In genomic region chr4:32624943-32625603, GRCh38 we compare ENCODE assay signal across 16 cellular contexts.
DNase-seq lines count a peak whose midpoint lies in the region; ATAC-seq and TF ChIP-seq lines count a peak whose summit lies in the region.
"Had no signal": no experiment of that assay in that cellular context is flagged by ENCODE, and none has a peak within 500 bp of the region (broad histone marks: within the 10 kb centered on the region; RNA-seq: fewer than 3 reads in every experiment).

No MANE protein-coding gene starts in this region.

- H3K23ac ChIP-seq in mesenchymal stem cell (ENCODE audit: low read length in 2 of 2), result no peak overlapping the region

- H2BK5ac ChIP-seq in mesenchymal stem cell (ENCODE audit: low read depth, low read length, poor library complexity, severe bottlenecking), result no peak overlapping the region

- H3K14ac ChIP-seq in mesenchymal stem cell (ENCODE audit: low read length in 2 of 2), result no peak overlapping the region

- H4K91ac ChIP-seq in mesenchymal stem cell (ENCODE audit: low read length), result no peak overlapping the region

- WGBS in GM23248 (ENCODE audit: low coverage in 1 of 2, low lambda C conversion rate in 2 of 2, missing lambda C conversion rate in 2 of 2), 2 experiments, result 7 to 8% methylated on average over 7 of the region's 7 CpGs
- WGBS in mesenchymal stem cell, result 83% methylated on average over 6 of the region's 7 CpGs
- 69 to 76% (median 73%) methylated on average over 7 of the region's 7 CpGs for WGBS in stomach, 5 donors

- H4K20me1 ChIP-seq in GM23248 (ENCODE audit: insufficient read depth), result no peaks in the 10 kb centered on the region

- no peak overlapping the region for H3K18ac ChIP-seq in mesenchymal stem cell (ENCODE audit: low read depth in 1 of 2, low read length in 2 of 2)

- no peaks in the 10 kb centered on the region for H3K9me2 ChIP-seq in GM23248 (ENCODE audit: insufficient read depth)

- no peak overlapping the region for H4K8ac ChIP-seq in mesenchymal stem cell (ENCODE audit: low read length)

- H3K4me1 ChIP-seq in GM23248 (ENCODE audit: insufficient read depth) (no peaks in the 10 kb centered on the region), mesenchymal stem cell (ENCODE audit: control insufficient read depth, insufficient read depth, low read depth, low read length) (no peaks in the 10 kb centered on the region), stomach (no peaks in the 10 kb centered on the region)
- H3K4me1 ChIP-seq: A549 had no signal

- H2BK15ac ChIP-seq in mesenchymal stem cell (ENCODE audit: low read depth, poor library complexity, severe bottlenecking), result no peak overlapping the region

- no peak overlapping the region for H2BK12ac ChIP-seq in mesenchymal stem cell (ENCODE audit: low read length in 2 of 2)

- H3F3A ChIP-seq in GM23248 (ENCODE audit: insufficient read depth), result no peaks in the 10 kb centered on the region

- H2AFZ ChIP-seq in GM23248 (no peak overlapping the region), mesenchymal stem cell (ENCODE audit: low read depth, low read length) (no peak overlapping the region)

- no peak for TF ChIP-seq CTCF in fibroblast of mammary gland (conservative IDR thresholded peaks at IDR 0.05; ENCODE audit: control insufficient read depth, insufficient read depth, low read depth, low read length)
- TF ChIP-seq CTCF in stomach (IDR thresholded peaks at IDR 0.05), result no peak

- in situ Hi-C loops in GM23248 (cut with MboI), result no loop called here

- H3K9me3 ChIP-seq in GM23248 (ENCODE audit: low read depth), result no peaks in the 10 kb centered on the region
- peaks cover 8% of the 10 kb centered on the region for H3K9me3 ChIP-seq in mesenchymal stem cell (ENCODE audit: control insufficient read depth, low read length)
- H3K9me3 ChIP-seq in stomach, result peaks cover 0 to 18% (median 3%) of the 10 kb centered on the region in 4 donors
- H3K9me3 ChIP-seq: A549 had no signal

- no peaks in the 10 kb centered on the region for H3K79me2 ChIP-seq in GM23248 (ENCODE audit: insufficient read depth)

- no peak overlapping the region for H3K4me3 ChIP-seq in GM23248
- H3K4me3 ChIP-seq in fibroblast of mammary gland (ENCODE audit: control insufficient read depth, low read depth, low read length), result no peak overlapping the region
- H3K4me3 ChIP-seq in mesenchymal stem cell (ENCODE audit: insufficient read depth in 1 of 2, low read depth in 1 of 2, low read length in 2 of 2), result peak overlapping the region in 1 of 2 experiments; percentile 11
- no peak overlapping the region for H3K4me3 ChIP-seq in stomach
- H3K4me3 ChIP-seq: A549, K562 had no signal

- H3K27ac ChIP-seq in GM23248 (no peak overlapping the region), mesenchymal stem cell (ENCODE audit: low read length, poor library complexity, severe bottlenecking) (no peak overlapping the region), stomach (no peak overlapping the region)
- H3K27ac ChIP-seq: A549 had no signal

- no peak for TF ChIP-seq EP300 in stomach (IDR thresholded peaks at IDR 0.05)

- no peak overlapping the region for H2AK5ac ChIP-seq in mesenchymal stem cell (ENCODE audit: low read length, severe bottlenecking)

- no peak for ATAC-seq in left colon
- ATAC-seq: A549, K562, Right ventricle myocardium inferior had no signal

- no peaks in the 10 kb centered on the region for H3K79me1 ChIP-seq in mesenchymal stem cell (replicated peaks; ENCODE audit: low read length, poor library complexity, severe bottlenecking)

- no peak overlapping the region for H3K4ac ChIP-seq in mesenchymal stem cell (ENCODE audit: low read depth in 1 of 2, low read length in 2 of 2)

- H3K4me2 ChIP-seq in GM23248 (ENCODE audit: unreplicated experiment) (no peak overlapping the region), mesenchymal stem cell (ENCODE audit: low read length, poor library complexity, severe bottlenecking) (no peak overlapping the region)
- H3K4me2 ChIP-seq: A549 had no signal

- H3K27me3 ChIP-seq in GM23248 (replicated peaks; ENCODE audit: insufficient read depth) (no peaks in the 10 kb centered on the region), mesenchymal stem cell (ENCODE audit: control insufficient read depth in 1 of 2, insufficient read depth in 1 of 2, low read length in 2 of 2) (no peaks in the 10 kb centered on the region), stomach (no peaks in the 10 kb centered on the region)

- no peak for TF ChIP-seq POLR2A in stomach (IDR thresholded peaks at IDR 0.05)

- no peak overlapping the region for H2BK120ac ChIP-seq in mesenchymal stem cell (ENCODE audit: low read depth, low read length)

- DNase-seq in GM23248 (peak; percentile 1), amniotic epithelial cell (ENCODE audit: low read depth) (peak; percentile 16), fibroblast of mammary gland (ENCODE audit: low read depth) (peak; percentile 16), mesenchymal stem cell (no peak), stomach (no peak), left colon (no peak), occipital lobe (lab: John Stamatoyannopoulos, UW) (no peak), COLO668 (lab: John Stamatoyannopoulos, UW; ENCODE audit: unreplicated experiment) (no peak)
- DNase-seq: DMS53, NCI-H1048, NCI-H1694 treated with DMSO at 0.1 percent for 48 hours, NCI-H446 treated with DMSO at 0.1 percent for 48 hours, NCI-H748 treated with DMSO at 0.1 percent for 48 hours had no signal

- H3K36me3 ChIP-seq in GM23248 (ENCODE audit: low read depth), result no peaks in the 10 kb centered on the region
- H3K36me3 ChIP-seq in mesenchymal stem cell (ENCODE audit: control insufficient read depth in 1 of 2, insufficient read depth in 2 of 2, low read depth in 1 of 2, low read length in 2 of 2), result no peaks in the 10 kb centered on the region
- H3K36me3 ChIP-seq in stomach, result no peaks in the 10 kb centered on the region

- no peak overlapping the region for H3K9ac ChIP-seq in GM23248
- H3K9ac ChIP-seq in mesenchymal stem cell (ENCODE audit: low read length), result peak overlapping the region; percentile 20

- intact Hi-C loops in stomach (cut with DNase I; ENCODE audit: low total_unique reads), result no loop called here
- intact Hi-C loops in left colon (cut with DNase I, micrococcal nuclease), result no loop called here

Comparison
In these comparisons a context has a peak if more than half of its experiments do, and no peak if none do; other contexts are left out.
1. DNase-seq: peak in GM23248 (single experiment), amniotic epithelial cell (single experiment) and fibroblast of mammary gland (single experiment); none in mesenchymal stem cell (single experiment), stomach (single experiment), left colon (0 of 2), occipital lobe (single experiment) and COLO668 (single experiment).